ENCODE assay signal across 8 cellular contexts in the genomic region with DNA sequence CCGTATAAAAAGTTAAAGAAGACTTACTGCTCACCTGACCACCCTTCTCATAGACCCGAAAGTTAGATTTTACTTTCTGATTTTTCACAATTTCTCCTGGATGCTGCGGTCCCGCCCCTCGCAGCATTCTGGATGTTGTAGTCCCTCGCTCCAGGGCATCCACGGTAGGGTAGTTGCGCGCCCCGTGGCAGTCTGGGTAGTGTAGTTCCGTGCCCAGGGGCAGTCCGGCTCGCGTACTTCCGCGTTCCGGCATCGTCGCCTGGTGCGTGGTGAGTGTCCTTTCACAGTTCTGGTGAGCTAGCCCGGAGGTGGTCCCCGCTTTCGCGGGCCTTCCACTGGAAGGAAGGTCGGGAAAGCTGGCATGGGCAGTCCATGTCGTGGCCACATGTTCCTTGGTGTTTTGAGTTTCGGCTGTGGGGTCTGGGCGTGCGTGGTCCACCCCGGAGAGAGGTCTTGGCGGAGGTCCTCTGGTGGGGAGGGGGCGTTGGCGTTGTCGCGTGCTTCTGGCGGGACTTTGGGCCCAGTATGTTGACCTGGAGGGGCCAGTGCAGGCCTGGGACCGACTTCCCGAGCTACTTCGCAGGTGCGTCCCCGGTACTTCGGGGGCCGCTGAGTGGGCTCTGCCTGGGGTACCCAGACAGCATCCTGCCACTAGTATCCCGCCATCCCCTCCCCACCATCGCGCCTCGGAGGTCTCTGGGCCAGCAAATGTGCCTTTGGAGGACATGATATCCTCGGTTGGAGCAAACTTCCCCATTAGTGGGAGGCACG. TPM values are rescaled to one million over a fixed set of nuclear protein-coding genes. Genes with fewer than 3 reads are reported as not detected.
DNase-seq lines count a peak whose midpoint lies in the region; ATAC-seq, FAIRE-seq and TF ChIP-seq lines count a peak whose summit lies in the region.

A gene (plus strand): TSS at position 222 of the 771 bp plus-strand sequence. CDS start 19,515 bp downstream, outside the sequence.

- peak; percentile 83 for TF ChIP-seq POLR2A in A549 (IDR thresholded peaks at IDR 0.05; ENCODE audit: low read length)
- TF ChIP-seq POLR2A in GM18526 (IDR thresholded peaks at IDR 0.05; ENCODE audit: extremely low read depth, insufficient read length): peak; percentile 69

- H3K4me1 ChIP-seq in A549 (peaks cover 7% of the 10 kb centered on the region; the same call in 1 of the 3 replicates), mammary epithelial cell (ENCODE audit: insufficient read depth, low read length) (no peaks in the 10 kb centered on the region), smooth muscle cell (ENCODE audit: low read depth) (no peaks in the 10 kb centered on the region)

- TSS peak; percentile 90 for BruUV-seq in mammary epithelial cell (replicated peaks; lab: Mats Ljungman, UMichigan)

- H3K4me3 ChIP-seq in A549: peak within 1 kb of the TSS; percentile 58
- peak within 1 kb of the TSS; percentile 90 to 95 (median 93) for H3K4me3 ChIP-seq in mammary epithelial cell (replicated peaks in 1 of 3; ENCODE audit: insufficient read depth in 1 of 3, low read depth in 2 of 3, low read length in 3 of 3)
- H3K4me3 ChIP-seq in smooth muscle cell: peak within 1 kb of the TSS; percentile 74

- H2AFZ ChIP-seq in mammary epithelial cell (ENCODE audit: low read depth, low read length) (peak within 1 kb of the TSS; percentile 100), smooth muscle cell (ENCODE audit: low read depth) (peak within 1 kb of the TSS; percentile 91)

- H3K27ac ChIP-seq in A549: peak within 1 kb of the TSS; percentile 79 to 90
- peak within 1 kb of the TSS; percentile 50; the same call in 1 of the 2 replicates for H3K27ac ChIP-seq in VCaP
- H3K27ac ChIP-seq in mammary epithelial cell (ENCODE audit: insufficient read depth, low read depth, low read length): peak within 1 kb of the TSS; percentile 73
- H3K27ac ChIP-seq in smooth muscle cell (ENCODE audit: low read depth): no peak within 1 kb of the TSS

- intact Hi-C loops in mammary epithelial cell (cut with micrococcal nuclease): no loop called here

- H3K9me3 ChIP-seq in A549: no peaks in the 10 kb centered on the region
- H3K9me3 ChIP-seq in mammary epithelial cell (replicated peaks; ENCODE audit: insufficient read depth, low read length): no peaks in the 10 kb centered on the region
- no peaks in the 10 kb centered on the region for H3K9me3 ChIP-seq in smooth muscle cell (replicated peaks; ENCODE audit: low read depth)

- 4% methylated on average over 25 of the region's 49 CpGs for WGBS in A549 (ENCODE audit: missing lambda C conversion rate)
- 7% methylated on average over 29 of the region's 49 CpGs for WGBS in mammary epithelial cell (ENCODE audit: low coverage, missing lambda C conversion rate)
- 4% methylated on average over 47 of the region's 49 CpGs for WGBS in smooth muscle cell (ENCODE audit: low lambda C conversion rate)

- TF ChIP-seq CTCF in A549 (IDR thresholded peaks at IDR 0.05) (no peak), VCaP (conservative IDR thresholded peaks at IDR 0.05) (no peak), mammary epithelial cell (conservative IDR thresholded peaks at IDR 0.05 in 1 of 2, IDR thresholded peaks at IDR 0.05 in 1 of 2; ENCODE audit: extremely low read depth in 1 of 2, insufficient read depth in 1 of 2, low read depth in 1 of 2, low read length in 2 of 2) (no peak), smooth muscle cell (IDR thresholded peaks at IDR 0.05; ENCODE audit: borderline replicate concordance, insufficient read depth, poor library complexity, severe bottlenecking) (no peak)

- TF ChIP-seq EP300 in A549 (IDR thresholded peaks at IDR 0.05): no peak

- peak; percentile 100 for ATAC-seq in A549
- peak; percentile 99 for ATAC-seq in HG03064 (IDR thresholded peaks at IDR 0.05; ENCODE audit: low read depth, unreplicated experiment)

- dilution Hi-C loops in mammary epithelial cell (cut with HindIII; ENCODE audit: low sequenced_read_pairs): no loop called here

- CTCF ChIA-PET in A549 (lab: Yijun Ruan, JAX): interaction anchor here (1.2 to 1.4 kb wide), 2 partner anchors 8 to 245 kb away, joined by 3 to 5 read pairs; no protein-coding TSS in a partner anchor
- CTCF ChIA-PET in mammary epithelial cell (lab: Charles Lee; ENCODE audit: low non-redundant PET): no interaction called here

- peak within 1 kb of the TSS; percentile 78 for H3K9ac ChIP-seq in mammary epithelial cell (ENCODE audit: insufficient read depth, low read length)
- H3K9ac ChIP-seq in smooth muscle cell (ENCODE audit: low read depth): peak within 1 kb of the TSS; percentile 60

- TF ChIP-seq RAD21 in A549 (conservative IDR thresholded peaks at IDR 0.05 in 1 of 2, IDR thresholded peaks at IDR 0.05 in 1 of 2): no peak

- in situ Hi-C loops in mammary epithelial cell (cut with MboI; ENCODE audit: low sequenced_read_pairs in 2 of 2): no loop called here

- no peaks in the 10 kb centered on the region for H3F3A ChIP-seq in smooth muscle cell (ENCODE audit: low read depth)

- FAIRE-seq in A549 (lab: Jason Lieb, UNC): peak; percentile 81

- H4K20me1 ChIP-seq in mammary epithelial cell (ENCODE audit: insufficient read depth, low read length): no peaks in the 10 kb centered on the region
- no peaks in the 10 kb centered on the region for H4K20me1 ChIP-seq in smooth muscle cell (ENCODE audit: low read depth)

- H3K36me3 ChIP-seq in mammary epithelial cell (ENCODE audit: insufficient read depth, low read length) (no peaks in the 10 kb centered on the region), smooth muscle cell (ENCODE audit: low read depth) (no peaks in the 10 kb centered on the region)

- DNase-seq in A549 (ENCODE audit: low read depth in 1 of 2, low spot score in 1 of 2) (peak; percentile 87 to 96), NCI-H2171 (lab: John Stamatoyannopoulos, UW) (peak; percentile 62), mammary epithelial cell (peak; percentile 77), iPS-NIHi7 (ENCODE audit: extremely low spot score) (peak; percentile 97), smooth muscle cell (lab: John Stamatoyannopoulos, UW; ENCODE audit: unreplicated experiment) (peak; percentile 39)

- H3K4me2 ChIP-seq in A549 (peak within 1 kb of the TSS; percentile 88), mammary epithelial cell (ENCODE audit: insufficient read depth, low read depth, low read length) (peak within 1 kb of the TSS; percentile 95), smooth muscle cell (peak within 1 kb of the TSS; percentile 88)

- POLR2A ChIA-PET in A549 (lab: Yijun Ruan, JAX): no interaction called here

- H3K79me2 ChIP-seq in mammary epithelial cell (ENCODE audit: insufficient read depth, low read length) (peaks cover 33% of the 10 kb centered on the region), smooth muscle cell (ENCODE audit: low read depth) (peaks cover 7% of the 10 kb centered on the region)

- H3K27me3 ChIP-seq in mammary epithelial cell (ENCODE audit: insufficient read depth, low read length): no peaks in the 10 kb centered on the region
- H3K27me3 ChIP-seq in smooth muscle cell (ENCODE audit: low read depth): peaks cover 3% of the 10 kb centered on the region

TF ChIP-seq in A549, 52 proteins besides CTCF, POLR2A, EP300 and RAD21 (continues in another document):
- TF ChIP-seq BHLHE40 (IDR thresholded peaks at IDR 0.05; ENCODE audit: low read depth, low read length) (no peak), TFCP2L1 (CRISPR knock-in tag; IDR thresholded peaks at IDR 0.05) (no peak), EHMT2 (IDR thresholded peaks at IDR 0.05; ENCODE audit: low read depth) (no peak), HOXA7 (CRISPR knock-in tag; IDR thresholded peaks at IDR 0.05) (no peak), CBX8 (IDR thresholded peaks at IDR 0.05) (no peak), RFX5 (IDR thresholded peaks at IDR 0.05) (no peak), MAZ (IDR thresholded peaks at IDR 0.05; ENCODE audit: borderline replicate concordance, low read depth, low read length) (no peak), FOXS1 (CRISPR knock-in tag; IDR thresholded peaks at IDR 0.05) (no peak), ZNF302 (CRISPR knock-in tag; IDR thresholded peaks at IDR 0.05) (no peak), NR3C1 (IDR thresholded peaks at IDR 0.05) (no peak), SMC3 (IDR thresholded peaks at IDR 0.05) (no peak), HOXB13 (CRISPR knock-in tag; IDR thresholded peaks at IDR 0.05; ENCODE audit: low read depth) (no peak), KDM1A (IDR thresholded peaks at IDR 0.05; ENCODE audit: low read depth) (no peak)
- TF ChIP-seq, protein P1, sequence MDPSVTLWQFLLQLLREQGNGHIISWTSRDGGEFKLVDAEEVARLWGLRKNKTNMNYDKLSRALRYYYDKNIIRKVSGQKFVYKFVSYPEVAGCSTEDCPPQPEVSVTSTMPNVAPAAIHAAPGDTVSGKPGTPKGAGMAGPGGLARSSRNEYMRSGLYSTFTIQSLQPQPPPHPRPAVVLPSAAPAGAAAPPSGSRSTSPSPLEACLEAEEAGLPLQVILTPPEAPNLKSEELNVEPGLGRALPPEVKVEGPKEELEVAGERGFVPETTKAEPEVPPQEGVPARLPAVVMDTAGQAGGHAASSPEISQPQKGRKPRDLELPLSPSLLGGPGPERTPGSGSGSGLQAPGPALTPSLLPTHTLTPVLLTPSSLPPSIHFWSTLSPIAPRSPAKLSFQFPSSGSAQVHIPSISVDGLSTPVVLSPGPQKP (IDR thresholded peaks at IDR 0.05; ENCODE audit: low read depth, low read length): no peak
- TF ChIP-seq, protein P2, sequence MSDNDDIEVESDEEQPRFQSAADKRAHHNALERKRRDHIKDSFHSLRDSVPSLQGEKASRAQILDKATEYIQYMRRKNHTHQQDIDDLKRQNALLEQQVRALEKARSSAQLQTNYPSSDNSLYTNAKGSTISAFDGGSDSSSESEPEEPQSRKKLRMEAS (IDR thresholded peaks at IDR 0.05): peak; percentile 78
- TF ChIP-seq, protein P3, sequence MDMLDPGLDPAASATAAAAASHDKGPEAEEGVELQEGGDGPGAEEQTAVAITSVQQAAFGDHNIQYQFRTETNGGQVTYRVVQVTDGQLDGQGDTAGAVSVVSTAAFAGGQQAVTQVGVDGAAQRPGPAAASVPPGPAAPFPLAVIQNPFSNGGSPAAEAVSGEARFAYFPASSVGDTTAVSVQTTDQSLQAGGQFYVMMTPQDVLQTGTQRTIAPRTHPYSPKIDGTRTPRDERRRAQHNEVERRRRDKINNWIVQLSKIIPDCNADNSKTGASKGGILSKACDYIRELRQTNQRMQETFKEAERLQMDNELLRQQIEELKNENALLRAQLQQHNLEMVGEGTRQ (IDR thresholded peaks at IDR 0.05): no peak

RNA-seq across cellular contexts. Expression of the gene that starts here (rescaled TPM):
- polyA plus RNA-seq in A549 (2011; rRNA removed) (9.4 and 10.5 TPM in 2 replicates), A549 (2017; fragmentation: RNase III; extraction: RNeasy Plus Mini Kit Qiagen cat#74134 plus additional on column Dnase treatment) (3.1 to 3.4 TPM (median 3.1 TPM) in 3 replicates), mammary epithelial cell (1.4 TPM), smooth muscle cell (1.5 and 2.1 TPM in 2 replicates)
- polyA plus RNA-seq in A549 (2012; cell fraction: cytosol; rRNA removed): 2.5 and 2.9 TPM in 2 replicates
- polyA plus RNA-seq in A549 (2012; cell fraction: nucleus; rRNA removed): 9.1 and 15.8 TPM in 2 replicates
- 13.7 and 18.1 TPM in 2 replicates for polyA minus RNA-seq in A549 (2011; rRNA and poly(A)+ RNA removed)
- total RNA-seq in mammary epithelial cell (1 to 10 TPM; 2.7 to 3.7 TPM), smooth muscle cell (0.45 and 3.5 TPM in 2 replicates)
- 0.78 TPM for polyA minus RNA-seq in mammary epithelial cell

Comparison
In these comparisons a context has a peak if more than half of its experiments do, and no peak if none do; other contexts are left out.
1. DNase-seq: peak in every context shown above with its lines; median percentile 97 in iPS-NIHi7; 92 in A549; 77 in mammary epithelial cell; 62 in NCI-H2171; 39 in smooth muscle cell.